9 cellular contexts compared by ENCODE assay signal in genomic region chr21:40827509-40827908, GRCh38. TPM values are rescaled to one million over a fixed set of nuclear protein-coding genes. Genes with fewer than 3 reads are reported as not detected.
"Had no signal": no experiment of that assay in that cellular context is flagged by ENCODE, and none has a peak within 500 bp of the region (broad histone marks: within the 10 kb centered on the region; RNA-seq: fewer than 3 reads in every experiment).

No MANE protein-coding gene starts in this region.

- H2AFZ ChIP-seq: GM23248, GM23338 had no signal

- H3K4me1 ChIP-seq: HAP-1 had no signal

- H3K9me3 ChIP-seq: HAP-1 had no signal

- DNase-seq: GM23248, GOT3, H7, H9, HCEC 1CT, HFFc6 had no signal

- H3K9ac ChIP-seq: GM23248 had no signal

- ATAC-seq: GM23338, HCT116 had no signal

- H3K36me3 ChIP-seq: HAP-1 had no signal

- H3K4me3 Mint-ChIP-seq: GM23338, H9, HFFc6 had no signal

- H3K27ac ChIP-seq: GM23248 had no signal

- H3K4me3 ChIP-seq: GM23248, GM23338, HAP-1 had no signal

- H3K9me3 Mint-ChIP-seq: H9 had no signal

- H3K4me2 ChIP-seq: GM23338 had no signal

- H3K4me1 Mint-ChIP-seq: GM23338, H9 had no signal

RNA-seq across cellular contexts. Expression of gene DSCAM, which starts 19.4 kb away (rescaled TPM):
- total RNA-seq: GM23248 had no signal
